13 cellular contexts compared by ENCODE assay signal in genomic region chr5:2569201-2569600, GRCh38.
"Had no signal": no experiment of that assay in that cellular context is flagged by ENCODE, and none has a peak within 500 bp of the region (broad histone marks: within the 10 kb centered on the region; RNA-seq: fewer than 3 reads in every experiment).

No MANE protein-coding gene starts in this region.

- H3K36me3 ChIP-seq: gastrocnemius medialis, heart right ventricle had no signal

- H3K9me3 ChIP-seq: gastrocnemius medialis, psoas muscle had no signal

- H3K27ac ChIP-seq: dorsolateral prefrontal cortex, gastrocnemius medialis, heart right ventricle, psoas muscle had no signal

- H3K27me3 ChIP-seq: gastrocnemius medialis had no signal

- H3K4me3 ChIP-seq: dorsolateral prefrontal cortex, gastrocnemius medialis, heart right ventricle, psoas muscle, smooth muscle cell had no signal

- DNase-seq: cortex of kidney; dorsolateral prefrontal cortex; effector memory CD4-positive, alpha-beta T cell; gastrocnemius medialis; heart right ventricle; hypothalamus; psoas muscle; stimulated activated CD4-positive, alpha-beta T cell treated with anti-CD3 and anti-CD28 coated beads, Interleukin-2, amount 100 ng/mL, for 48 hours; stimulated activated naive CD4-positive, alpha-beta T cell treated with Interleukin-2 at 50 U/mL for 16 hours had no signal

- H3K4me1 ChIP-seq: gastrocnemius medialis, heart right ventricle, psoas muscle had no signal

- H3K4me2 ChIP-seq: smooth muscle cell had no signal

- ATAC-seq: esophagus mucosa; gastrocnemius medialis; heart right ventricle; left lobe of liver; natural killer cell treated with Interleukin-12 subunit alpha and Interleukin-12 subunit beta and Interleukin-15 and Interleukin-18, amount 100 ng/mL, for 72 hours; psoas muscle had no signal
